ENCODE assay signal across 8 cellular contexts in genomic region chr12:49828143-49829091, GRCh38. TPM values are rescaled to one million over a fixed set of nuclear protein-coding genes. Genes with fewer than 3 reads are reported as not detected.
DNase-seq lines count a peak whose midpoint lies in the region; ATAC-seq and TF ChIP-seq lines count a peak whose summit lies in the region.

NCKAP5L (minus strand) TSS chr12:49828413; CDS start chr12:49804044, 24,369 bp downstream.

- peak within 1 kb of the TSS; percentile 82 to 92 for H3K4me3 ChIP-seq in cardiac fibroblast (replicated peaks in 1 of 2; ENCODE audit: low read depth in 2 of 2, low read length in 2 of 2)

- no peaks in the 10 kb centered on the region; the same call in 1 of the 2 replicates for H3K27me3 Mint-ChIP-seq in WTC11 (ENCODE audit: low read depth)
- H3K27me3 Mint-ChIP-seq in immature natural killer cell (ENCODE audit: low read depth in 3 of 3) = peaks cover 0 to 7% (median 7%) of the 10 kb centered on the region in 3 donors

- H3K4me3 Mint-ChIP-seq in WTC11 (peak within 1 kb of the TSS; percentile 93), immature natural killer cell (peak within 1 kb of the TSS; percentile 95 to 99 (median 96))

- TF ChIP-seq CTCF in WTC11 (IDR thresholded peaks at IDR 0.05) (no peak), cardiac fibroblast (IDR thresholded peaks at IDR 0.05; ENCODE audit: low read depth, low read length) (no peak)

- ATAC-seq in GM18873 (IDR thresholded peaks at IDR 0.05; ENCODE audit: low FRiP score, unreplicated experiment) (peak; percentile 62), HG03139 (IDR thresholded peaks at IDR 0.05; ENCODE audit: unreplicated experiment) (peak; percentile 89), WTC11 (peak; percentile 89)

- peaks cover 33% of the 10 kb centered on the region for H3K4me1 Mint-ChIP-seq in WTC11
- H3K4me1 Mint-ChIP-seq in immature natural killer cell = peaks cover 23 to 26% of the 10 kb centered on the region in 2 donors

- in situ Hi-C loops in ACHN (cut with HindIII; ENCODE audit: low pct_ligation_motif_present, low pct_unique_long_range_greater_than_20kb, low sequenced_read_pairs) = no loop called here

- POLR2A ChIA-PET in WTC11 (lab: Charles Lee) = interaction anchor here (0.5 to 1.4 kb wide), 15 partner anchors 11 to 1229 kb away, joined by 3 to 7 read pairs (median 3); partner anchors contain the start of gene TMBIM6

- H3K27ac Mint-ChIP-seq in WTC11 (peak within 1 kb of the TSS; percentile 100), immature natural killer cell (peak within 1 kb of the TSS; percentile 86 to 97 (median 92))

- H3K36me3 Mint-ChIP-seq in WTC11 = no peaks in the 10 kb centered on the region
- H3K36me3 Mint-ChIP-seq in immature natural killer cell = no peaks in the 10 kb centered on the region

- H3K9me3 Mint-ChIP-seq in WTC11 (no peaks in the 10 kb centered on the region), immature natural killer cell (no peaks in the 10 kb centered on the region)

- peak; percentile 99 for DNase-seq in ACHN
- peak; percentile 93 for DNase-seq in NCI-H2227 (lab: John Stamatoyannopoulos, UW; ENCODE audit: unreplicated experiment)
- DNase-seq in WTC11 (ENCODE audit: low spot score) = peak; percentile 97
- DNase-seq in cardiac fibroblast (ENCODE audit: low read depth in 2 of 2) = peak; percentile 97 to 99
- DNase-seq in immature natural killer cell = peak; percentile 93 to 95 (median 94)
- peak; percentile 91 for DNase-seq in smooth muscle cell of the brain vasculature (ENCODE audit: low read depth, low spot score)

- CTCF ChIA-PET in WTC11 (lab: Charles Lee) = interaction anchor here (0.6 to 4.8 kb wide), 19 partner anchors 10 to 531 kb away, joined by 3 to 33 read pairs (median 5); partner anchors contain the start of genes BCDIN3D, RACGAP1 and TMBIM6

TF ChIP-seq in WTC11, 78 proteins besides CTCF, POLR2A, EP300 and RAD21:
- TF ChIP-seq TEAD4 (CRISPR knock-in tag; IDR thresholded peaks at IDR 0.05) (no peak), ZNF219 (CRISPR knock-in tag; IDR thresholded peaks at IDR 0.05; ENCODE audit: borderline replicate concordance) (0 out of 2 replicates have a peak, but pooled peaks have one; percentile 48), SP1 (CRISPR knock-in tag; conservative IDR thresholded peaks at IDR 0.05) (peak; percentile 60; the same call in 1 of the 2 replicates), ETV6 (CRISPR knock-in tag; IDR thresholded peaks at IDR 0.05) (peak; percentile 77; the same call in 1 of the 2 replicates), E2F5 (CRISPR knock-in tag; IDR thresholded peaks at IDR 0.05) (peak; percentile 61; the same call in 1 of the 2 replicates), MAX (CRISPR knock-in tag; IDR thresholded peaks at IDR 0.05) (peak; percentile 69), ZNF281 (CRISPR knock-in tag; IDR thresholded peaks at IDR 0.05) (0 out of 2 replicates have a peak, but pooled peaks have one; percentile 25), RELA (CRISPR knock-in tag; IDR thresholded peaks at IDR 0.05; ENCODE audit: borderline replicate concordance) (no peak)

RNA-seq across cellular contexts. Expression of gene NCKAP5L, which starts in this region (rescaled TPM):
- total RNA-seq in WTC11 (2021) = 22.1 to 27.8 TPM (median 22.4 TPM) in 3 replicates
- 1 to 10 TPM in 2 of 3 donors, not detected in 1; 1.0 to 5.6 TPM for polyA plus RNA-seq in immature natural killer cell

Comparison
In these comparisons a context has a peak if more than half of its experiments do, and no peak if none do; other contexts are left out.
1. Peak in every context shown above with its lines: DNase-seq, ATAC-seq and H3K4me3 ChIP-seq.